Comparison of ENCODE assay signal across 8 cellular contexts in the genomic region with DNA sequence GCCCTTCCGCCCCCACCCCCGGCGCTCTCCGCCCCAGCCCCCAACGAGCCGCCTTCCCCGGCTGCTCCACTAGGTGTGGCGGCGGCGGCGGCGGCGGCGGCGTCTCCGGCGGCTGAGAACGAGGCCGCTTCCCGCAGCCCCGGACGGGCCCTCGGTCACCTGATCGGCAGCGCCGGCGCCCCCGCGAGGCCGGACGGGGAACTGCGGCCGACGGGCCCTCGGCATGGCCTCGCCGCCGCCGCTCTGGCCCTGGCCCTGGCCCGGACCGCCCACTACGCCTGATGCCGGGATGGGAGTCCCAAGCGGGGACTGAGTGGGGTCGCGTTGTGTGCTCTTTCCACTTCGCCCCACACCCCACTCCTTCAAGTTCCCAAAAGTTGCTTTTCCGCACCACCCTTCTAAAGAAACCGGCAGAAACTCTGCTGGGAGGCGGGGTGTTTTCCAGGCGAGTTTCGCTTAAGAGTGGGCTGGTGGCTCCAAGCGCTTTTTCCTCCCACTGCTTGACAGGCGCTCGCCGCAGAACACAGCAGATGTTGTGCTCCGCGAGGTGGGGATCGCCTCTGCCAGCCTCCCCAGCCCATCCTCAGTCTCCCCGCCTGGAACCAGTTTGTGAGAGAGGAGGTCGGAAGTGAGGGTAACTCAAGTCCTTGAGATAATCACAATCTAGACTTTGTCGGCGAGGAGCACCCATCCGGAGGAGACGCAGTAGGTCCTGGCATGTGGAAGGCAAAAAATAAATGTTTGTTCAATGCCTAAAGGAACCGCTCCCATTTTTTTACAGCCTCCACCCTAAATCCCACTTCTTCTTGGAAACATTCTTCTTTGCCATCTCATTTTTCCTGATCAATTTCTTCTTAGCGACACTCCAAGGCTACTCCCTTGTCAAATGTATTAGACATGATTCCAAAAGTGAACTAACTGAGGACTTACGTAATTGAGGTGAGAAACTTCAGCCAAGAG. TPM values are rescaled to one million over a fixed set of nuclear protein-coding genes. Genes with fewer than 3 reads are reported as not detected.
A peak's percentile ranks its signal among the peaks of the same experiment; 100 is the strongest.
DNase-seq lines count a peak whose midpoint lies in the region; ATAC-seq and TF ChIP-seq lines count a peak whose summit lies in the region.

A gene with protein sequence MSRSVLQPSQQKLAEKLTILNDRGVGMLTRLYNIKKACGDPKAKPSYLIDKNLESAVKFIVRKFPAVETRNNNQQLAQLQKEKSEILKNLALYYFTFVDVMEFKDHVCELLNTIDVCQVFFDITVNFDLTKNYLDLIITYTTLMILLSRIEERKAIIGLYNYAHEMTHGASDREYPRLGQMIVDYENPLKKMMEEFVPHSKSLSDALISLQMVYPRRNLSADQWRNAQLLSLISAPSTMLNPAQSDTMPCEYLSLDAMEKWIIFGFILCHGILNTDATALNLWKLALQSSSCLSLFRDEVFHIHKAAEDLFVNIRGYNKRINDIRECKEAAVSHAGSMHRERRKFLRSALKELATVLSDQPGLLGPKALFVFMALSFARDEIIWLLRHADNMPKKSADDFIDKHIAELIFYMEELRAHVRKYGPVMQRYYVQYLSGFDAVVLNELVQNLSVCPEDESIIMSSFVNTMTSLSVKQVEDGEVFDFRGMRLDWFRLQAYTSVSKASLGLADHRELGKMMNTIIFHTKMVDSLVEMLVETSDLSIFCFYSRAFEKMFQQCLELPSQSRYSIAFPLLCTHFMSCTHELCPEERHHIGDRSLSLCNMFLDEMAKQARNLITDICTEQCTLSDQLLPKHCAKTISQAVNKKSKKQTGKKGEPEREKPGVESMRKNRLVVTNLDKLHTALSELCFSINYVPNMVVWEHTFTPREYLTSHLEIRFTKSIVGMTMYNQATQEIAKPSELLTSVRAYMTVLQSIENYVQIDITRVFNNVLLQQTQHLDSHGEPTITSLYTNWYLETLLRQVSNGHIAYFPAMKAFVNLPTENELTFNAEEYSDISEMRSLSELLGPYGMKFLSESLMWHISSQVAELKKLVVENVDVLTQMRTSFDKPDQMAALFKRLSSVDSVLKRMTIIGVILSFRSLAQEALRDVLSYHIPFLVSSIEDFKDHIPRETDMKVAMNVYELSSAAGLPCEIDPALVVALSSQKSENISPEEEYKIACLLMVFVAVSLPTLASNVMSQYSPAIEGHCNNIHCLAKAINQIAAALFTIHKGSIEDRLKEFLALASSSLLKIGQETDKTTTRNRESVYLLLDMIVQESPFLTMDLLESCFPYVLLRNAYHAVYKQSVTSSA (minus strand): TSS at position 117 of the 960 bp plus-strand sequence. CDS start 358 bp downstream, outside the sequence.

- peak; percentile 93 for DNase-seq in ELF-1 (ENCODE audit: low read depth, low spot score)
- peak; percentile 90 for DNase-seq in GM23338 (ENCODE audit: low spot score)
- peak; percentile 88 for DNase-seq in LoVo (ENCODE audit: low spot score)
- peak in 53 of 56 donors; percentile 15 to 89 (median 70) for DNase-seq in amygdala (lab: John Stamatoyannopoulos, UW)
- peak; percentile 93 for DNase-seq in left cardiac atrium
- DNase-seq in pons (ENCODE audit: low spot score), result peak; percentile 49
- peak; percentile 86 to 94 for DNase-seq in tibial artery

- H3K27me3 ChIP-seq in GM23338 (ENCODE audit: insufficient read depth) (peaks cover 9% of the 10 kb centered on the region), tibial artery (no peaks in the 10 kb centered on the region)

- H3K4me1 ChIP-seq in GM23338 (ENCODE audit: insufficient read depth), result peaks cover 34% of the 10 kb centered on the region
- H3K4me1 ChIP-seq in tibial artery, result peaks cover 0 to 40% (median 20%) of the 10 kb centered on the region in 4 donors

- peaks cover 32% of the 10 kb centered on the region for H3K4me1 Mint-ChIP-seq in GM23338
- H3K4me1 Mint-ChIP-seq in T-helper 1 cell treated with Interleukin-12 subunit alpha and Interleukin-12 subunit beta and Interleukin-4 antibody, amounts not matched to agents 30 μg/mL and 1 μg/mL, for 36 hours (ENCODE audit: low read depth), result peaks cover 26% of the 10 kb centered on the region

- H3K36me3 ChIP-seq in GM23338 (ENCODE audit: insufficient read depth), result no peaks in the 10 kb centered on the region
- no peaks in the 10 kb centered on the region for H3K36me3 ChIP-seq in tibial artery

- peak within 1 kb of the TSS; percentile 89 for H3K4me3 Mint-ChIP-seq in GM23338
- peak within 1 kb of the TSS; percentile 82 for H3K4me3 Mint-ChIP-seq in T-helper 1 cell treated with Interleukin-12 subunit alpha and Interleukin-12 subunit beta and Interleukin-4 antibody, amounts not matched to agents 30 μg/mL and 1 μg/mL, for 36 hours

- H3K27ac ChIP-seq in GM23338 (ENCODE audit: low read depth), result peak within 1 kb of the TSS; percentile 78
- H3K27ac ChIP-seq in tibial artery, result peak within 1 kb of the TSS; percentile 99 to 100

- TF ChIP-seq CTCF in GM23338 (conservative IDR thresholded peaks at IDR 0.05; ENCODE audit: low read depth in 2 of 2) (peak; percentile 60 to 76), tibial artery (IDR thresholded peaks at IDR 0.05) (peak; percentile 79 to 98)

- H3K9me3 Mint-ChIP-seq in GM23338, result 0 out of 3 replicates have a peak, but pooled peaks cover 2% of the 10 kb centered on the region
- no peaks in the 10 kb centered on the region for H3K9me3 Mint-ChIP-seq in T-helper 1 cell treated with Interleukin-12 subunit alpha and Interleukin-12 subunit beta and Interleukin-4 antibody, amounts not matched to agents 30 μg/mL and 1 μg/mL, for 36 hours

- H3K79me2 ChIP-seq in GM23338 (replicated peaks; ENCODE audit: insufficient read depth), result peaks cover 39% of the 10 kb centered on the region

- peaks cover 4% of the 10 kb centered on the region for H3K27me3 Mint-ChIP-seq in GM23338 (ENCODE audit: insufficient read depth, low read depth, poor library complexity)
- peaks cover 86% of the 10 kb centered on the region for H3K27me3 Mint-ChIP-seq in T-helper 1 cell treated with Interleukin-12 subunit alpha and Interleukin-12 subunit beta and Interleukin-4 antibody, amounts not matched to agents 30 μg/mL and 1 μg/mL, for 36 hours (ENCODE audit: low read depth)

- peak within 1 kb of the TSS; percentile 80 for H3K4me2 ChIP-seq in GM23338

- no peaks in the 10 kb centered on the region for H3F3A ChIP-seq in GM23338 (replicated peaks; ENCODE audit: low read depth)

- peak within 1 kb of the TSS; percentile 16 for H3K27ac Mint-ChIP-seq in GM23338
- H3K27ac Mint-ChIP-seq in T-helper 1 cell treated with Interleukin-12 subunit alpha and Interleukin-12 subunit beta and Interleukin-4 antibody, amounts not matched to agents 30 μg/mL and 1 μg/mL, for 36 hours, result no peak within 1 kb of the TSS

- H4K20me1 ChIP-seq in GM23338 (replicated peaks; ENCODE audit: insufficient read depth), result peaks cover 3% of the 10 kb centered on the region; the same call in 1 of the 2 replicates

- H3K9me3 ChIP-seq in tibial artery, result no peaks in the 10 kb centered on the region

- intact Hi-C loops in left cardiac atrium (cut with DNase I), result loop anchor here in 1 of 2 donors (2.0 kb wide), 1 partner anchor 40 kb away; a partner anchor contains a TSS
- intact Hi-C loops in tibial artery (cut with DNase I; ENCODE audit: low total_unique reads), result no loop called here

- peaks cover 3% of the 10 kb centered on the region; the same call in 1 of the 3 replicates for H3K36me3 Mint-ChIP-seq in GM23338 (ENCODE audit: low read depth)
- H3K36me3 Mint-ChIP-seq in T-helper 1 cell treated with Interleukin-12 subunit alpha and Interleukin-12 subunit beta and Interleukin-4 antibody, amounts not matched to agents 30 μg/mL and 1 μg/mL, for 36 hours (ENCODE audit: low read depth), result no peaks in the 10 kb centered on the region

- ATAC-seq in GM23338 (peak; percentile 88), left cardiac atrium (peak; percentile 92 to 93)

- peak within 1 kb of the TSS; percentile 91 for H2AFZ ChIP-seq in GM23338

- 0 out of 2 replicates have a peak, but pooled peaks cover 1% of the 10 kb centered on the region for H3K9me2 ChIP-seq in GM23338 (ENCODE audit: insufficient read depth)

- peak within 1 kb of the TSS; percentile 61 for H3K4me3 ChIP-seq in GM23338
- peak within 1 kb of the TSS; percentile 84 to 97 for H3K4me3 ChIP-seq in tibial artery

TF ChIP-seq in GM23338, 12 proteins besides CTCF, POLR2A, EP300 and RAD21:
- no peak for TF ChIP-seq EZH2 (IDR thresholded peaks at IDR 0.05; ENCODE audit: low read depth, unreplicated experiment)
- peak; percentile 35; the same call in 1 of the 2 replicates for TF ChIP-seq POLR2AphosphoS5 (IDR thresholded peaks at IDR 0.05; ENCODE audit: low read depth)

RNA-seq across cellular contexts. Expression of the gene that starts here (rescaled TPM):
- total RNA-seq in GM23338 (2014; rRNA removed; shearing (Covaris generic)), result 157 and 179 TPM in 2 replicates
- 53.8 and 61.7 TPM in 2 replicates for polyA plus RNA-seq in GM23338 (2016; fragmentation: Nextera tagmentation; extraction: Ambion mirVana)
- total RNA-seq in left cardiac atrium, result 100 to 1,000 TPM; 104 to 132 TPM

Comparison
In these comparisons a context has a peak if more than half of its experiments do, and no peak if none do; other contexts are left out.
1. Peak in every context shown above with its lines: DNase-seq, ATAC-seq, H3K4me3 ChIP-seq and H3K27ac ChIP-seq.